8 cellular contexts compared by ENCODE assay signal in the genomic region with DNA sequence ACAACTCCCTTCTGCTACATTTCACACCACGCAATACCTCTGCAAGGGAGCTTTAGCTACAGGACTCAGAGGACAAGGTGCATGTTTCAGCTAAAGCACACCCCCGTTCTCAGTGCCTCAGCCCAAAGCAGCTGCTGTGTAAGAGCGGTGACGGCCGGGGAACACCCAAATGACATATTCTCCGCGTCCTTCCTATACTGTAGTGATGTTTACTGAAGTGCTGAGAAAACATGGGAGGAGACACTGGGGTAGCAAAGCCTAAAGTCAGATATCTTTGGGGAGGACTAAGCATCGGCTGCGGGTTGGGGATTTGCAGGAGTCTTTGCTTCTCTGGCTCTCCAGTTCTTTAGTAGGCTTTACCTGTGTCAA. TPM values are rescaled to one million over a fixed set of nuclear protein-coding genes. Genes with fewer than 3 reads are reported as not detected.
DNase-seq lines count a peak whose midpoint lies in the region; ATAC-seq and TF ChIP-seq lines count a peak whose summit lies in the region.

No MANE protein-coding gene starts in this region.

- peaks cover 7% of the 10 kb centered on the region for H3K27me3 Mint-ChIP-seq in activated CD4-positive, alpha-beta memory T cell treated with anti-CD3 and anti-CD28 coated beads for 36 hours

- no peaks in the 10 kb centered on the region for H3K36me3 ChIP-seq in HUES48 (ENCODE audit: control insufficient read depth, insufficient read depth, low read length)

- H3K36me3 Mint-ChIP-seq in activated CD4-positive, alpha-beta memory T cell treated with anti-CD3 and anti-CD28 coated beads for 36 hours: no peaks in the 10 kb centered on the region

- no peaks in the 10 kb centered on the region for H3K9me3 Mint-ChIP-seq in activated CD4-positive, alpha-beta memory T cell treated with anti-CD3 and anti-CD28 coated beads for 36 hours

- no peak for TF ChIP-seq CTCF in fibroblast of the aortic adventitia (IDR thresholded peaks at IDR 0.05; ENCODE audit: insufficient read depth, low read length)

- no peak for ATAC-seq in GM21447 (IDR thresholded peaks at IDR 0.05; ENCODE audit: unreplicated experiment)
- no peak for ATAC-seq in HG03135 (IDR thresholded peaks at IDR 0.05; ENCODE audit: unreplicated experiment)

- peaks cover 40% of the 10 kb centered on the region for H3K27me3 ChIP-seq in HUES48 (ENCODE audit: control insufficient read depth, insufficient read depth, low read length)

- H3K27ac Mint-ChIP-seq in activated CD4-positive, alpha-beta memory T cell treated with anti-CD3 and anti-CD28 coated beads for 36 hours: no peak overlapping the region

- H3K4me1 ChIP-seq in HUES48 (ENCODE audit: control insufficient read depth, insufficient read depth, low read length): peaks cover 41% of the 10 kb centered on the region

- peaks cover 12% of the 10 kb centered on the region for H3K4me1 Mint-ChIP-seq in activated CD4-positive, alpha-beta memory T cell treated with anti-CD3 and anti-CD28 coated beads for 36 hours (ENCODE audit: low read depth)

- H3K4me3 ChIP-seq in HUES48 (ENCODE audit: low read depth, low read length) (peak overlapping the region; percentile 64), fibroblast of the aortic adventitia (ENCODE audit: low read depth, low read length) (peak overlapping the region; percentile 80), skin epidermis (peak overlapping the region; percentile 40 to 69 (median 57))

- no peak overlapping the region for H3K27ac ChIP-seq in HUES48 (ENCODE audit: low read depth, low read length)
- H3K27ac ChIP-seq in skin epidermis: peak overlapping the region in 14 of 21 experiments; percentile 26 to 88 (median 70)

- POLR2A ChIA-PET in activated CD4-positive, alpha-beta memory T cell treated with anti-CD3 and anti-CD28 coated beads for 36 hours (lab: Charles Lee): interaction anchor here (0.6 kb wide), 1 partner anchor 18 kb away, joined by 4 read pairs; no protein-coding TSS in a partner anchor

- DNase-seq in activated CD4-positive, alpha-beta memory T cell treated with anti-CD3 and anti-CD28 coated beads for 36 hours: peak; percentile 70
- DNase-seq in fibroblast of the aortic adventitia (ENCODE audit: low read depth) (no peak), MV-4-11 (lab: John Stamatoyannopoulos, UW) (no peak), NCI-H446 treated with DMSO at 0.1 percent for 48 hours (lab: John Stamatoyannopoulos, UW) (no peak)

- H3K9ac ChIP-seq in HUES48 (ENCODE audit: low read depth, low read length): no peak overlapping the region

- H3K9me3 ChIP-seq in HUES48 (ENCODE audit: control insufficient read depth, insufficient read depth, low read length): no peaks in the 10 kb centered on the region

- intact Hi-C loops in activated CD4-positive, alpha-beta memory T cell treated with anti-CD3 and anti-CD28 coated beads for 36 hours (cut with micrococcal nuclease): loop anchor here (5.0 kb wide), 4 partner anchors 43 to 682 kb away; partner anchors contain the start of gene ECI2

- H3K4me3 Mint-ChIP-seq in activated CD4-positive, alpha-beta memory T cell treated with anti-CD3 and anti-CD28 coated beads for 36 hours: no peak overlapping the region

- CTCF ChIA-PET in activated CD4-positive, alpha-beta memory T cell treated with anti-CD3 and anti-CD28 coated beads for 36 hours (lab: Charles Lee): interaction anchor here (1.4 to 1.8 kb wide), 3 partner anchors 24 to 277 kb away, joined by 3 to 7 read pairs (median 5); no protein-coding TSS in a partner anchor

RNA-seq across cellular contexts. Expression of gene SLC22A23, which starts 1.7 kb away (rescaled TPM):
- total RNA-seq in activated CD4-positive, alpha-beta memory T cell treated with anti-CD3 and anti-CD28 coated beads for 36 hours: 1 to 10 TPM in 1 of 2 experiments, under 1 TPM in 1; 0.90 to 1.0 TPM
- total RNA-seq in fibroblast of the aortic adventitia (ENCODE audit: low replicate concordance): 7.8 and 9.0 TPM in 2 replicates
